ENCODE assay signal across 20 cellular contexts in genomic region chr1:25238046-25238445, GRCh38. TPM values are rescaled to one million over a fixed set of nuclear protein-coding genes. Genes with fewer than 3 reads are reported as not detected.
DNase-seq lines count a peak whose midpoint lies in the region; ATAC-seq and TF ChIP-seq lines count a peak whose summit lies in the region.
"Had no signal": no experiment of that assay in that cellular context is flagged by ENCODE, and none has a peak within 500 bp of the region (broad histone marks: within the 10 kb centered on the region; RNA-seq: fewer than 3 reads in every experiment).

No MANE protein-coding gene starts in this region.

- peaks cover 16% of the 10 kb centered on the region for H3K36me3 Mint-ChIP-seq in activated CD4-positive, alpha-beta memory T cell treated with anti-CD3 and anti-CD28 coated beads for 36 hours
- peaks cover 36% of the 10 kb centered on the region for H3K36me3 Mint-ChIP-seq in activated CD4-positive, alpha-beta memory T cell treated with anti-CD3 and anti-CD28 coated beads, Interleukin-2, amount 10 ng/mL, durations not matched to agents 7 days and 5 days (ENCODE audit: low read depth)
- peaks cover 10 to 34% of the 10 kb centered on the region in 2 donors for H3K36me3 Mint-ChIP-seq in CD4-positive, alpha-beta memory T cell
- no peaks in the 10 kb centered on the region for H3K36me3 Mint-ChIP-seq in neural crest cell (ENCODE audit: low read depth)

- H2AFZ ChIP-seq in SK-N-SH (ENCODE audit: low read depth), result no peak overlapping the region

- H3K9me3 Mint-ChIP-seq in activated CD4-positive, alpha-beta memory T cell treated with anti-CD3 and anti-CD28 coated beads for 36 hours, result no peaks in the 10 kb centered on the region
- H3K9me3 Mint-ChIP-seq in activated CD4-positive, alpha-beta memory T cell treated with anti-CD3 and anti-CD28 coated beads, Interleukin-2, amount 10 ng/mL, durations not matched to agents 7 days and 5 days, result no peaks in the 10 kb centered on the region
- H3K9me3 Mint-ChIP-seq in CD4-positive, alpha-beta memory T cell, result peaks cover 0 to 3% (median 0%) of the 10 kb centered on the region in 8 donors
- no peaks in the 10 kb centered on the region for H3K9me3 Mint-ChIP-seq in neural crest cell
- H3K9me3 Mint-ChIP-seq: activated CD4-positive, alpha-beta T cell treated with anti-CD3 and anti-CD28 coated beads, Interleukin-2, amount 10 ng/mL, durations not matched to agents 7 days and 5 days; activated T-cell treated with anti-CD3 and anti-CD28 coated beads, Interleukin-2, amount 50 U/mL, for 4 hours had no signal

- H3K36me3 ChIP-seq in CD4-positive, alpha-beta memory T cell (ENCODE audit: insufficient read depth, low read length), result peaks cover 14% of the 10 kb centered on the region
- peaks cover 12 to 37% of the 10 kb centered on the region in 2 experiments for H3K36me3 ChIP-seq in SK-N-SH (replicated peaks in 1 of 2; ENCODE audit: control insufficient read depth in 1 of 2, insufficient read depth in 2 of 2, low read length in 1 of 2)

- no peaks in the 10 kb centered on the region for H3K27me3 ChIP-seq in CD4-positive, alpha-beta memory T cell (ENCODE audit: insufficient read depth, low read length)
- no peaks in the 10 kb centered on the region for H3K27me3 ChIP-seq in SK-N-SH (ENCODE audit: insufficient read depth)

- H3K4me3 Mint-ChIP-seq in activated CD4-positive, alpha-beta memory T cell treated with anti-CD3 and anti-CD28 coated beads for 36 hours, result no peak overlapping the region
- H3K4me3 Mint-ChIP-seq in activated CD4-positive, alpha-beta memory T cell treated with anti-CD3 and anti-CD28 coated beads, Interleukin-2, amount 10 ng/mL, durations not matched to agents 7 days and 5 days, result no peak overlapping the region
- H3K4me3 Mint-ChIP-seq in CD4-positive, alpha-beta memory T cell, result peak overlapping the region in 1 of 8 donors; percentile 24
- H3K4me3 Mint-ChIP-seq in neural crest cell, result peak overlapping the region; percentile 57
- H3K4me3 Mint-ChIP-seq: activated CD4-positive, alpha-beta T cell treated with anti-CD3 and anti-CD28 coated beads, Interleukin-2, amount 10 ng/mL, durations not matched to agents 7 days and 5 days; activated T-cell treated with anti-CD3 and anti-CD28 coated beads, Interleukin-2, amount 50 U/mL, for 4 hours had no signal

- peaks cover 55% of the 10 kb centered on the region for H3K4me1 ChIP-seq in CD4-positive, alpha-beta memory T cell (ENCODE audit: insufficient read depth, low read length)
- H3K4me1 ChIP-seq in SK-N-SH (ENCODE audit: control insufficient read depth in 1 of 2, insufficient read depth in 2 of 2, low read depth in 1 of 2, low read length in 1 of 2), result peaks cover 4 to 14% of the 10 kb centered on the region in 2 experiments; a peak in 3 of 4 replicates

- no peak overlapping the region for H3K27ac ChIP-seq in CD4-positive, alpha-beta memory T cell (ENCODE audit: low read depth, low read length)
- H3K27ac ChIP-seq in VCaP, result peak overlapping the region; percentile 88
- no peak overlapping the region for H3K27ac ChIP-seq in SK-N-SH (ENCODE audit: low read depth in 2 of 2, low read length in 1 of 2)

- peaks cover 45% of the 10 kb centered on the region for H3K4me1 Mint-ChIP-seq in activated CD4-positive, alpha-beta memory T cell treated with anti-CD3 and anti-CD28 coated beads for 36 hours (ENCODE audit: low read depth)
- H3K4me1 Mint-ChIP-seq in activated CD4-positive, alpha-beta memory T cell treated with anti-CD3 and anti-CD28 coated beads, Interleukin-2, amount 10 ng/mL, durations not matched to agents 7 days and 5 days, result peaks cover 45% of the 10 kb centered on the region
- peaks cover 24 to 49% (median 34%) of the 10 kb centered on the region in 4 donors for H3K4me1 Mint-ChIP-seq in CD4-positive, alpha-beta memory T cell
- H3K4me1 Mint-ChIP-seq in neural crest cell, result peaks cover 20% of the 10 kb centered on the region

- no peak for DNase-seq in activated CD4-positive, alpha-beta memory T cell treated with anti-CD3 and anti-CD28 coated beads for 36 hours
- no peak for DNase-seq in activated CD4-positive, alpha-beta memory T cell treated with anti-CD3 and anti-CD28 coated beads, Interleukin-2, amount 10 ng/mL, durations not matched to agents 7 days and 5 days
- DNase-seq in CD4-positive, alpha-beta memory T cell, result no peak
- DNase-seq in neural crest cell (ENCODE audit: low read depth, low spot score) (no peak), NCI-H1436 treated with DMSO at 0.1 percent for 48 hours (lab: John Stamatoyannopoulos, UW) (no peak), SK-N-SH (no peak)
- DNase-seq: activated CD4-positive, alpha-beta T cell treated with anti-CD3 and anti-CD28 coated beads, Interleukin-2, amount 10 ng/mL, durations not matched to agents 7 days and 5 days; activated T-cell treated with anti-CD3 and anti-CD28 coated beads, Interleukin-2, amount 50 U/mL, for 4 hours; hippocampal formation; NCI-H345; small intestine; stimulated activated CD4-positive, alpha-beta T cell treated with anti-CD3 and anti-CD28 coated beads, Interleukin-4, amount 100 ng/mL, for 1 hour had no signal

- peaks cover 64% of the 10 kb centered on the region for H3K79me2 ChIP-seq in SK-N-SH (ENCODE audit: insufficient read depth)

- intact Hi-C loops in activated CD4-positive, alpha-beta memory T cell treated with anti-CD3 and anti-CD28 coated beads for 36 hours (cut with micrococcal nuclease), result loop anchor here (10.0 kb wide), 3 partner anchors 313 to 823 kb away; partner anchors contain the start of genes NIPAL3, SRRM1 and STPG1
- intact Hi-C loops in CD4-positive, alpha-beta memory T cell (cut with micrococcal nuclease), result no loop called here

- H3K27ac Mint-ChIP-seq in activated CD4-positive, alpha-beta memory T cell treated with anti-CD3 and anti-CD28 coated beads for 36 hours, result peak overlapping the region; percentile 51
- no peak overlapping the region for H3K27ac Mint-ChIP-seq in activated CD4-positive, alpha-beta memory T cell treated with anti-CD3 and anti-CD28 coated beads, Interleukin-2, amount 10 ng/mL, durations not matched to agents 7 days and 5 days
- H3K27ac Mint-ChIP-seq in CD4-positive, alpha-beta memory T cell, result peak overlapping the region in 5 of 7 donors; percentile 27 to 77 (median 64)
- no peak overlapping the region for H3K27ac Mint-ChIP-seq in neural crest cell (ENCODE audit: unreplicated experiment)

- no peak for TF ChIP-seq RAD21 in SK-N-SH (IDR thresholded peaks at IDR 0.05; ENCODE audit: low read length)

- POLR2A ChIA-PET in activated CD4-positive, alpha-beta memory T cell treated with anti-CD3 and anti-CD28 coated beads for 36 hours (lab: Charles Lee), result no interaction called here
- POLR2A ChIA-PET in activated CD4-positive, alpha-beta memory T cell treated with anti-CD3 and anti-CD28 coated beads, Interleukin-2, amount 10 ng/mL, durations not matched to agents 7 days and 5 days (lab: Charles Lee), result interaction anchor here (1.7 kb wide), 1 partner anchor 9 kb away, joined by 6 read pairs; the partner anchor contains the start of gene RSRP1
- POLR2A ChIA-PET in CD4-positive, alpha-beta memory T cell (lab: Charles Lee; ENCODE audit: partially characterized antibody), result interaction anchor here (2.8 kb wide), 1 partner anchor 10 kb away, joined by 13 read pairs; the partner anchor contains the start of gene RSRP1
- POLR2A ChIA-PET in SK-N-SH (lab: Yijun Ruan, JAX), result interaction anchor here (0.6 to 1.0 kb wide), 2 partner anchors 9 to 250 kb away, joined by 3 read pairs; partner anchors contain the start of gene RSRP1

- no peak for TF ChIP-seq EP300 in SK-N-SH (IDR thresholded peaks at IDR 0.05; ENCODE audit: borderline replicate concordance in 1 of 2, low read depth in 1 of 2, low read length in 1 of 2)

- no peaks in the 10 kb centered on the region for H4K20me1 ChIP-seq in SK-N-SH (ENCODE audit: insufficient read depth)

- no peak overlapping the region for H3K9ac ChIP-seq in SK-N-SH

- no peak overlapping the region for H3K4me2 ChIP-seq in SK-N-SH

- 98% methylated on average over 11 of the region's 11 CpGs for WGBS in SK-N-SH (ENCODE audit: low lambda C conversion rate)

- no peak for ATAC-seq in HG02973 (IDR thresholded peaks at IDR 0.05; ENCODE audit: unreplicated experiment)
- ATAC-seq: activated T-cell treated with anti-CD3 and anti-CD28 coated beads, Interleukin-2, amount 50 U/mL, for 4 hours had no signal

- H3K27me3 Mint-ChIP-seq in activated CD4-positive, alpha-beta memory T cell treated with anti-CD3 and anti-CD28 coated beads for 36 hours, result no peaks in the 10 kb centered on the region
- no peaks in the 10 kb centered on the region for H3K27me3 Mint-ChIP-seq in activated CD4-positive, alpha-beta memory T cell treated with anti-CD3 and anti-CD28 coated beads, Interleukin-2, amount 10 ng/mL, durations not matched to agents 7 days and 5 days
- H3K27me3 Mint-ChIP-seq in CD4-positive, alpha-beta memory T cell, result no peaks in the 10 kb centered on the region
- H3K27me3 Mint-ChIP-seq in neural crest cell (ENCODE audit: low read depth), result no peaks in the 10 kb centered on the region
- H3K27me3 Mint-ChIP-seq: activated CD4-positive, alpha-beta T cell treated with anti-CD3 and anti-CD28 coated beads, Interleukin-2, amount 10 ng/mL, durations not matched to agents 7 days and 5 days had no signal

- H3F3A ChIP-seq in SK-N-SH (replicated peaks; ENCODE audit: insufficient read depth), result peaks cover 43% of the 10 kb centered on the region

- CTCF ChIA-PET in activated CD4-positive, alpha-beta memory T cell treated with anti-CD3 and anti-CD28 coated beads for 36 hours (lab: Charles Lee), result interaction anchor here (0.6 kb wide), 1 partner anchor 402 kb away, joined by 3 read pairs; no protein-coding TSS in a partner anchor
- CTCF ChIA-PET in activated CD4-positive, alpha-beta memory T cell treated with anti-CD3 and anti-CD28 coated beads, Interleukin-2, amount 10 ng/mL, durations not matched to agents 7 days and 5 days (lab: Charles Lee), result no interaction called here
- CTCF ChIA-PET in CD4-positive, alpha-beta memory T cell (lab: Charles Lee; ENCODE audit: partially characterized antibody), result interaction anchor here (0.7 kb wide), 1 partner anchor 664 kb away, joined by 3 read pairs; no protein-coding TSS in a partner anchor
- CTCF ChIA-PET in SK-N-SH (lab: Yijun Ruan, JAX), result interaction anchor here (0.7 to 1.0 kb wide), 2 partner anchors 11 to 976 kb away, joined by 3 to 4 read pairs; no protein-coding TSS in a partner anchor

- no peaks in the 10 kb centered on the region for H3K9me2 ChIP-seq in SK-N-SH

- no peaks in the 10 kb centered on the region for H3K9me3 ChIP-seq in CD4-positive, alpha-beta memory T cell (ENCODE audit: control insufficient read depth in 1 of 2, low read length in 2 of 2)
- H3K9me3 ChIP-seq in SK-N-SH, result no peaks in the 10 kb centered on the region

- TF ChIP-seq CTCF in VCaP (conservative IDR thresholded peaks at IDR 0.05), result no peak
- TF ChIP-seq CTCF in neural crest cell (conservative IDR thresholded peaks at IDR 0.05), result no peak
- no peak for TF ChIP-seq CTCF in SK-N-SH (IDR thresholded peaks at IDR 0.05)

- H3K4me3 ChIP-seq in CD4-positive, alpha-beta memory T cell (ENCODE audit: low read length in 2 of 2), result no peak overlapping the region
- no peak overlapping the region for H3K4me3 ChIP-seq in SK-N-SH (ENCODE audit: low read depth in 2 of 2, low read length in 1 of 2)

RNA-seq across cellular contexts. Expression of gene SYF2, which starts 5.7 kb away (rescaled TPM):
- total RNA-seq in activated CD4-positive, alpha-beta memory T cell treated with anti-CD3 and anti-CD28 coated beads for 36 hours, result 10 to 100 TPM; 45.1 to 45.6 TPM
- 10 to 100 TPM; 53.4 to 53.5 TPM for total RNA-seq in activated CD4-positive, alpha-beta memory T cell treated with anti-CD3 and anti-CD28 coated beads, Interleukin-2, amount 10 ng/mL, durations not matched to agents 7 days and 5 days
- 10 to 100 TPM; 64.3 to 66.8 TPM for total RNA-seq in CD4-positive, alpha-beta memory T cell
- polyA plus RNA-seq in CD4-positive, alpha-beta memory T cell, result 100 to 1,000 TPM in 1 of 2 donors, 10 to 100 TPM in 1; 82.9 to 111 TPM
- total RNA-seq in neural crest cell, result 26.3 and 26.5 TPM in 2 replicates
- polyA plus RNA-seq in SK-N-SH (2012; rRNA removed), result 31.1 and 32.3 TPM in 2 replicates
- polyA plus RNA-seq in SK-N-SH (2012; cell fraction: cytosol; rRNA removed), result 48.7 and 78.4 TPM in 2 replicates
- 13.6 and 15.8 TPM in 2 replicates for polyA plus RNA-seq in SK-N-SH (2012; cell fraction: nucleus; rRNA removed)

RNA-seq across cellular contexts. Expression of gene RSRP1, which starts 9.2 kb away (rescaled TPM):
- total RNA-seq in activated CD4-positive, alpha-beta memory T cell treated with anti-CD3 and anti-CD28 coated beads for 36 hours, result 100 to 1,000 TPM; 123 to 143 TPM
- total RNA-seq in activated CD4-positive, alpha-beta memory T cell treated with anti-CD3 and anti-CD28 coated beads, Interleukin-2, amount 10 ng/mL, durations not matched to agents 7 days and 5 days, result 100 to 1,000 TPM; 236 to 237 TPM
- 100 to 1,000 TPM; 470 to 494 TPM for total RNA-seq in CD4-positive, alpha-beta memory T cell
- polyA plus RNA-seq in CD4-positive, alpha-beta memory T cell, result 10 to 100 TPM; 33.1 to 57.5 TPM
- total RNA-seq in neural crest cell, result 60.4 and 74.2 TPM in 2 replicates
- polyA plus RNA-seq in SK-N-SH (2012; rRNA removed), result 126 and 191 TPM in 2 replicates
- 23.3 and 23.6 TPM in 2 replicates for polyA plus RNA-seq in SK-N-SH (2012; cell fraction: cytosol; rRNA removed)
- 1,161 and 1,530 TPM in 2 replicates for polyA plus RNA-seq in SK-N-SH (2012; cell fraction: nucleus; rRNA removed)

RNA-seq across cellular contexts. Expression of gene RHD, which starts 34.3 kb away (rescaled TPM):
- total RNA-seq in activated CD4-positive, alpha-beta memory T cell treated with anti-CD3 and anti-CD28 coated beads for 36 hours, result not detected
- not detected for total RNA-seq in activated CD4-positive, alpha-beta memory T cell treated with anti-CD3 and anti-CD28 coated beads, Interleukin-2, amount 10 ng/mL, durations not matched to agents 7 days and 5 days
- total RNA-seq in CD4-positive, alpha-beta memory T cell, result under 1 TPM in 1 of 2 experiments, not detected in 1; 0.15 TPM
- polyA plus RNA-seq in CD4-positive, alpha-beta memory T cell, result under 1 TPM; 0.13 to 0.44 TPM
- total RNA-seq in neural crest cell, result 0.07 TPM in 1 of 2 replicates, not detected in the other
- polyA plus RNA-seq in SK-N-SH (2012; rRNA removed), result not detected in 2 replicates
- 0.05 TPM in 1 of 2 replicates, not detected in the other for polyA plus RNA-seq in SK-N-SH (2012; cell fraction: cytosol; rRNA removed)
- polyA plus RNA-seq in SK-N-SH (2012; cell fraction: nucleus; rRNA removed), result not detected in 2 replicates
- total RNA-seq: A673; activated CD4-positive, alpha-beta T cell treated with anti-CD3 and anti-CD28 coated beads, Interleukin-2, amount 10 ng/mL, durations not matched to agents 7 days and 5 days; activated T-cell treated with anti-CD3 and anti-CD28 coated beads, Interleukin-2, amount 50 U/mL, for 4 hours; bronchial epithelial cell; fibroblast of villous mesenchyme; H4; posterior vena cava; ureter had no signal
- polyA plus RNA-seq: small intestine had no signal

Comparison
In these comparisons a context has a peak if more than half of its experiments do, and no peak if none do; other contexts are left out.
1. H3K27ac Mint-ChIP-seq: peak in activated CD4-positive, alpha-beta memory T cell treated with anti-CD3 and anti-CD28 coated beads for 36 hours (single experiment) and CD4-positive, alpha-beta memory T cell (5 of 7); none in activated CD4-positive, alpha-beta memory T cell treated with anti-CD3 and anti-CD28 coated beads, Interleukin-2, amount 10 ng/mL, durations not matched to agents 7 days and 5 days (single experiment) and neural crest cell (single experiment).